In the genomic region with DNA sequence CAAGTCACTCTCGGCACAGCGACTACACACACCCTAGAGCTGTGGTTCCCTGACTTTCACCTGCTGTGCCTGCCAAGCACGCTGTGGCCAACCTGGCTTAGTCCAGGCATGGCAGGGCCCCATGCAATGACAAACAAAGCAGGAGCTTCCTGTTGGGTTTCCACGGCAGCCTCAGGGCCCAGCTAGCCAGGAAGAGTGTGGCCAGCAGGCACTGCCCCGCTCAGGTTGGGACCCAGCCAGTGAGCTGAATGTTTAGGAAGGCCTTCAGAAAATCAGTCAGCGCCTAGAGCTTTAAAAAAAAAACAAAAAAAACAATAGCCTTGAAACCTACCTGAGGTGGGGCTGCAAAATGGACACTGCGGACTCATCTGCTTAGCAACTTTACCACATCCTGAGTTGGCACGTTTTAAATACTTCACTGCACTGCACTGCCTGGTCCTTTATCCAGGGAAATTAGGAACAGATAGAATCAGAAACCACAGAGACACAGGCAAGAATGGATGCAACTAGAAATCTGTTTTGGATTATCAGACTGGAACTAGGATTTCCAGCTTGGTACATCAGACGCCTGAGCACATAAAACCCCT, we compare ENCODE assay signal across 8 cellular contexts. TPM values are rescaled to one million over a fixed set of nuclear protein-coding genes. Genes with fewer than 3 reads are reported as not detected.
DNase-seq lines count a peak whose midpoint lies in the region; TF ChIP-seq lines count a peak whose summit lies in the region.

No MANE protein-coding gene starts in this region.

- H2AFZ ChIP-seq in PC-9, result no peak overlapping the region

- no peaks in the 10 kb centered on the region for H4K20me1 ChIP-seq in PC-9 (ENCODE audit: insufficient read depth)

- H3K9me3 ChIP-seq in PC-9 (ENCODE audit: insufficient read depth, low read depth), result no peaks in the 10 kb centered on the region

- H3K27ac ChIP-seq in PC-9, result peak overlapping the region; percentile 71

- CTCF ChIA-PET in PC-9 (lab: Charles Lee), result interaction anchor here (0.6 to 1.0 kb wide), 6 partner anchors 16 to 378 kb away, joined by 4 to 10 read pairs (median 7); no protein-coding TSS in a partner anchor

- H3K27me3 ChIP-seq in PC-9 (ENCODE audit: insufficient read depth, low read depth), result no peaks in the 10 kb centered on the region

- H3K36me3 ChIP-seq in PC-9 (ENCODE audit: low read depth), result peaks cover 8% of the 10 kb centered on the region

- DNase-seq in ELR (ENCODE audit: low read depth) (peak; percentile 71), PC-9 (peak; percentile 81 to 92), fibroblast of gingiva (ENCODE audit: low read depth) (peak; percentile 93), posterior cingulate gyrus (peak in 8 of 10 donors; percentile 17 to 86 (median 40)), T-helper 1 cell (no peak), KG1 (lab: John Stamatoyannopoulos, UW) (no peak)
- DNase-seq in activated T-cell treated with anti-CD3 and anti-CD28 coated beads, Interleukin-2, amount 50 U/mL, for 48 hours, result no peak
- DNase-seq in activated CD4-positive, CD25-positive, alpha-beta regulatory T cell (lab: John Stamatoyannopoulos, UW), result no peak

- no peaks in the 10 kb centered on the region; the same call in 1 of the 2 replicates for H3K79me2 ChIP-seq in PC-9 (ENCODE audit: low read depth)

- intact Hi-C loops in PC-9 (cut with micrococcal nuclease; ENCODE audit: unreplicated experiment) (loop anchor here (1.0 to 5.0 kb wide), 4 partner anchors 22 to 202 kb away; partner anchors contain the start of gene MYO1E), posterior cingulate gyrus (cut with DNase I) (loop anchor here (10.0 kb wide), 1 partner anchor 124 kb away; no protein-coding TSS in a partner anchor)

- no peak overlapping the region for H3K4me2 ChIP-seq in PC-9

- no TSS peak for BruUV-seq in PC-9 (replicated peaks; lab: Mats Ljungman, UMichigan)

- TF ChIP-seq CTCF in PC-9 (conservative IDR thresholded peaks at IDR 0.05), result no peak

- POLR2A ChIA-PET in PC-9 (lab: Charles Lee; ENCODE audit: unreplicated experiment), result interaction anchor here (0.5 to 0.9 kb wide), 11 partner anchors 9 to 424 kb away, joined by 3 to 12 read pairs (median 6); no protein-coding TSS in a partner anchor

- peaks cover 22% of the 10 kb centered on the region for H3K4me1 ChIP-seq in PC-9 (replicated peaks; ENCODE audit: insufficient read depth)

- H3F3A ChIP-seq in PC-9 (ENCODE audit: insufficient read depth, low read depth), result peaks cover 41% of the 10 kb centered on the region

- H3K4me3 ChIP-seq in PC-9, result no peak overlapping the region

- H3K9me2 ChIP-seq in PC-9 (ENCODE audit: insufficient read depth), result no peaks in the 10 kb centered on the region

RNA-seq across cellular contexts. Expression of gene LDHAL6B, which starts 36.3 kb away (rescaled TPM):
- total RNA-seq in PC-9 (2021), result not detected in 2 replicates

Comparison
In these comparisons a context has a peak if more than half of its experiments do, and no peak if none do; other contexts are left out.
1. DNase-seq: peak in ELR (single experiment), PC-9 (2 of 2), fibroblast of gingiva (single experiment) and posterior cingulate gyrus (8 of 10); none in T-helper 1 cell (0 of 5), activated T-cell treated with anti-CD3 and anti-CD28 coated beads, Interleukin-2, amount 50 U/mL, for 48 hours (0 of 2), KG1 (single experiment) and activated CD4-positive, CD25-positive, alpha-beta regulatory T cell (0 of 4).